ENCODE assay signal across 8 cellular contexts in genomic region chr6:30612213-30612612, GRCh38. TPM values are rescaled to one million over a fixed set of nuclear protein-coding genes. Genes with fewer than 3 reads are reported as not detected.
DNase-seq lines count a peak whose midpoint lies in the region; ATAC-seq and TF ChIP-seq lines count a peak whose summit lies in the region.

No MANE protein-coding gene starts in this region.

- peaks cover 20% of the 10 kb centered on the region for H3K4me1 ChIP-seq in OCI-LY3 (ENCODE audit: low read length)
- peaks cover 40 to 46% of the 10 kb centered on the region in 2 donors for H3K4me1 ChIP-seq in gastrocnemius medialis

- TF ChIP-seq CTCF in OCI-LY3 (IDR thresholded peaks at IDR 0.05; ENCODE audit: low read depth, low read length) = peak; percentile 9; the same call in 1 of the 2 replicates
- peak; percentile 45 for TF ChIP-seq CTCF in epithelial cell of esophagus (IDR thresholded peaks at IDR 0.05; ENCODE audit: insufficient read depth, low read depth, low read length, missing control alignments)
- TF ChIP-seq CTCF in gastrocnemius medialis (IDR thresholded peaks at IDR 0.05 in 4 of 5, conservative IDR thresholded peaks at IDR 0.05 in 1 of 5) = no peak

- peaks cover 23% of the 10 kb centered on the region for H4K20me1 ChIP-seq in OCI-LY3 (ENCODE audit: insufficient read depth, low read length)

- H3K9ac ChIP-seq in OCI-LY3 (ENCODE audit: low read length) = no peak overlapping the region

- peaks cover 63% of the 10 kb centered on the region for H3K79me2 ChIP-seq in OCI-LY3 (ENCODE audit: low read length)

- no peak overlapping the region for H3K4me2 ChIP-seq in OCI-LY3 (ENCODE audit: low read length)

- peaks cover 75% of the 10 kb centered on the region for H3K36me3 ChIP-seq in OCI-LY3 (replicated peaks; ENCODE audit: low read depth, low read length)
- peaks cover 3 to 40% of the 10 kb centered on the region in 2 donors for H3K36me3 ChIP-seq in gastrocnemius medialis

- H3K4me3 ChIP-seq in OCI-LY3 (ENCODE audit: low read length) (no peak overlapping the region), epithelial cell of esophagus (ENCODE audit: low read length) (no peak overlapping the region), gastrocnemius medialis (no peak overlapping the region)

- in situ Hi-C loops in gastrocnemius medialis (cut with MboI; ENCODE audit: low sequenced_read_pairs in 4 of 4) = loop anchor here in 1 of 4 donors (25.0 kb wide), 1 partner anchor 1575 kb away; the partner anchor contains the start of genes AGER, AGPAT1, GPSM3 and PBX2

- ATAC-seq in gastrocnemius medialis = no peak
- no peak for ATAC-seq in GM21447 (IDR thresholded peaks at IDR 0.05; ENCODE audit: unreplicated experiment)
- no peak for ATAC-seq in HG02610 (IDR thresholded peaks at IDR 0.05; ENCODE audit: unreplicated experiment)

- H3K27ac ChIP-seq in OCI-LY3 (ENCODE audit: low read length) (no peak overlapping the region), gastrocnemius medialis (peak overlapping the region; percentile 95 to 99 (median 98))

- no peak for TF ChIP-seq POLR2A in gastrocnemius medialis (IDR thresholded peaks at IDR 0.05)

- H2AFZ ChIP-seq in OCI-LY3 (ENCODE audit: low read depth, low read length) = no peak overlapping the region

- peak; percentile 3 to 35 for DNase-seq in NCI-H524 (lab: John Stamatoyannopoulos, UW)
- DNase-seq in NCI-H524 treated with DMSO at 0.1 percent for 48 hours (lab: John Stamatoyannopoulos, UW) = no peak
- DNase-seq in epithelial cell of esophagus (ENCODE audit: low read depth) = peak; percentile 45
- no peak for DNase-seq in gastrocnemius medialis
- no peak for DNase-seq in COLO829 (ENCODE audit: low spot score)

- intact Hi-C loops in gastrocnemius medialis (cut with DNase I; ENCODE audit: low total_unique reads) = loop anchor here (5.0 to 10.0 kb wide), 4 partner anchors 70 to 1213 kb away; partner anchors contain the start of genes HLA-E, HSPA1B and PRRC2A

- H3K27me3 ChIP-seq in OCI-LY3 (ENCODE audit: low read depth, low read length) (no peaks in the 10 kb centered on the region), gastrocnemius medialis (no peaks in the 10 kb centered on the region)

- no peaks in the 10 kb centered on the region for H3K9me3 ChIP-seq in OCI-LY3 (ENCODE audit: insufficient read depth, low read length)
- no peaks in the 10 kb centered on the region for H3K9me3 ChIP-seq in gastrocnemius medialis

RNA-seq across cellular contexts. Expression of gene PPP1R10, which starts 4.8 kb away (rescaled TPM):
- total RNA-seq in gastrocnemius medialis = 10 to 100 TPM; 24.1 to 31.5 (median 27.0) TPM

RNA-seq across cellular contexts. Expression of gene MRPS18B, which starts 5.4 kb away (rescaled TPM):
- total RNA-seq in gastrocnemius medialis = 100 to 1,000 TPM; 155 to 211 (median 167) TPM

RNA-seq across cellular contexts. Expression of gene ATAT1, which starts 14.5 kb away (rescaled TPM):
- total RNA-seq in gastrocnemius medialis = 1 to 10 TPM in 2 of 4 donors, under 1 TPM in 2; 0.73 to 7.8 (median 1.7) TPM

RNA-seq across cellular contexts. Expression of gene C6orf136, which starts 34.7 kb away (rescaled TPM):
- 10 to 100 TPM; 11.2 to 24.9 (median 19.8) TPM for total RNA-seq in gastrocnemius medialis

RNA-seq across cellular contexts. Expression of gene ABCF1, which starts 41.0 kb away (rescaled TPM):
- total RNA-seq in gastrocnemius medialis = 100 to 1,000 TPM in 3 of 4 donors, 10 to 100 TPM in 1; 55.8 to 122 (median 111) TPM

Comparison
In these comparisons a context has a peak if more than half of its experiments do, and no peak if none do; other contexts are left out.
1. DNase-seq: peak in NCI-H524 (2 of 2) and epithelial cell of esophagus (single experiment); none in NCI-H524 treated with DMSO at 0.1 percent for 48 hours (single experiment), gastrocnemius medialis (0 of 2) and COLO829 (single experiment).
2. CTCF ChIP-seq: peak in OCI-LY3 (single experiment) and epithelial cell of esophagus (single experiment); none in gastrocnemius medialis (0 of 5).